Comparison of ENCODE assay signal across 8 cellular contexts in the genomic region with DNA sequence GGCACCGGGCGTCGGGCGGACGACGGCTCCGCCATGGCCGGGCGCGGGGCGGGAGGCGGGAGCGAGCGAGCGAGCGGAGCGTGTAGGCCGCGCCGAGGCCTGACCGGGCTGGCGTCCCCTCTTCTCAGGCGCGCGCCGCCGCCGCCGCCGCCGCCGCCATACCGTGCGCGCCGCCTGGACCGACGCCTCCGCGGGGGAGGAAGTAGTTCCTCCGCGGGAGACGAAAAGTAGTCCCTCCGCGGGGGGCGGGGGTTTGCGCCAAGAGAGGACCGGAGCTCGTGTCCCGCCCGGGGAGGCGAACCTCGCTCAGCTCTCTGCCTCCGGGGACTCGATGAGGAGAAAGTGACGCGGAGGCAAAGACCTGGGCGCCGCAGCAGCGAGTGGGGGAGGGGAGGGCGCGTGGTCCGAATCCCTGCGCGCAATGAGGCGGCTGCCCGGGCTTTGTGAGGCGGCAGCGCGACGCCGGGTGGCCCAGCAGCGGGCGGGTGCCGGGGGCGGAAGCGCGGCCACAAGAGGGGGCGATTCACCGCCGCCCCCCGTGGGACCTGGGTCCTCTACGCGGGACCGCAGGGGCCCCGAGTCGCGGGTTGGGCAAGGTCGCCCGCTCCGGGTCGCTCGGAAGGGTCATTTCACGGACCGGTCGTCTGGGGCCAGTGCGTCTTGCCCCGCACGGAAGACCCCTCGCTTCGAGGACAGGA. TPM values are rescaled to one million over a fixed set of nuclear protein-coding genes. Genes with fewer than 3 reads are reported as not detected.
DNase-seq lines count a peak whose midpoint lies in the region; ATAC-seq lines count a peak whose summit lies in the region.

A gene (minus strand): TSS at position 176 of the 698 bp plus-strand sequence. CDS start 141 bp downstream, at position 35.

- no peaks in the 10 kb centered on the region for H3K9me3 Mint-ChIP-seq in IgD-negative memory B cell
- no peaks in the 10 kb centered on the region for H3K9me3 Mint-ChIP-seq in natural killer cell treated with Interleukin-12 subunit alpha and Interleukin-12 subunit beta and Interleukin-15 and Interleukin-18, amount 100 ng/mL, for 72 hours

- H3K36me3 Mint-ChIP-seq in IgD-negative memory B cell: peaks cover 5% of the 10 kb centered on the region
- H3K36me3 Mint-ChIP-seq in natural killer cell treated with Interleukin-12 subunit alpha and Interleukin-12 subunit beta and Interleukin-15 and Interleukin-18, amount 100 ng/mL, for 72 hours: peaks cover 8% of the 10 kb centered on the region

- DNase-seq in DMS 273 treated with DMSO at 0.1 percent for 48 hours (lab: John Stamatoyannopoulos, UW) (peak; percentile 63), RKO (ENCODE audit: low spot score) (peak; percentile 82), fibroblast of peridontal ligament (ENCODE audit: extremely low read depth) (peak; percentile 81)
- peak; percentile 65 to 68 for DNase-seq in activated T-helper 1 cell treated with anti-CD3 and anti-CD28 coated beads, Interleukin-2, amount 50 U/mL, for 16 hours (ENCODE audit: low read depth in 1 of 2, low spot score in 1 of 2)
- peak; percentile 86 for DNase-seq in natural killer cell treated with Interleukin-12 subunit alpha and Interleukin-12 subunit beta and Interleukin-15 and Interleukin-18, amount 100 ng/mL, for 72 hours (ENCODE audit: low spot score)
- peak; percentile 83 for DNase-seq in stimulated activated naive CD8-positive, alpha-beta T cell treated with anti-CD3 and anti-CD28 coated beads, Interleukin-15, Interleukin-2, amounts not matched to agents 100 U/mL and 50 U/mL, for 24 hours

- peak within 1 kb of the TSS; percentile 88 to 97 (median 94) for H3K4me3 Mint-ChIP-seq in IgD-negative memory B cell
- H3K4me3 Mint-ChIP-seq in natural killer cell treated with Interleukin-12 subunit alpha and Interleukin-12 subunit beta and Interleukin-15 and Interleukin-18, amount 100 ng/mL, for 72 hours: peak within 1 kb of the TSS; percentile 88

- H3K27me3 Mint-ChIP-seq in IgD-negative memory B cell: no peaks in the 10 kb centered on the region
- no peaks in the 10 kb centered on the region for H3K27me3 Mint-ChIP-seq in natural killer cell treated with Interleukin-12 subunit alpha and Interleukin-12 subunit beta and Interleukin-15 and Interleukin-18, amount 100 ng/mL, for 72 hours

- H3K27ac Mint-ChIP-seq in IgD-negative memory B cell: peak within 1 kb of the TSS; percentile 96 to 99 (median 98)
- H3K27ac Mint-ChIP-seq in natural killer cell treated with Interleukin-12 subunit alpha and Interleukin-12 subunit beta and Interleukin-15 and Interleukin-18, amount 100 ng/mL, for 72 hours: peak within 1 kb of the TSS; percentile 90 to 93

- peaks cover 46 to 54% (median 53%) of the 10 kb centered on the region in 3 donors for H3K4me1 Mint-ChIP-seq in IgD-negative memory B cell
- H3K4me1 Mint-ChIP-seq in natural killer cell treated with Interleukin-12 subunit alpha and Interleukin-12 subunit beta and Interleukin-15 and Interleukin-18, amount 100 ng/mL, for 72 hours (ENCODE audit: low read depth in 2 of 2): peaks cover 32 to 36% of the 10 kb centered on the region in 2 donors

- ATAC-seq in GM21447 (IDR thresholded peaks at IDR 0.05; ENCODE audit: unreplicated experiment): peak; percentile 50
- ATAC-seq in natural killer cell treated with Interleukin-12 subunit alpha and Interleukin-12 subunit beta and Interleukin-15 and Interleukin-18, amount 100 ng/mL, for 72 hours: peak; percentile 81 to 86
- peak; percentile 62 for ATAC-seq in stimulated activated naive CD8-positive, alpha-beta T cell treated with anti-CD3 and anti-CD28 coated beads, Interleukin-15, Interleukin-2, amounts not matched to agents 100 U/mL and 50 U/mL, for 24 hours

RNA-seq across cellular contexts. Expression of the gene that starts here (rescaled TPM):
- 38.9 TPM for polyA plus RNA-seq in IgD-negative memory B cell
- total RNA-seq in natural killer cell treated with Interleukin-12 subunit alpha and Interleukin-12 subunit beta and Interleukin-15 and Interleukin-18, amount 100 ng/mL, for 72 hours: 10 to 100 TPM; 31.8 to 46.8 TPM

Comparison
In these comparisons a context has a peak if more than half of its experiments do, and no peak if none do; other contexts are left out.
1. Peak in every context shown above with its lines: DNase-seq and ATAC-seq.